In genomic region chr1:32972814-32973428, GRCh38 we compare ENCODE assay signal across 8 cellular contexts. TPM values are rescaled to one million over a fixed set of nuclear protein-coding genes. Genes with fewer than 3 reads are reported as not detected.
A peak's percentile ranks its signal among the peaks of the same experiment; 100 is the strongest.
DNase-seq lines count a peak whose midpoint lies in the region; ATAC-seq and TF ChIP-seq lines count a peak whose summit lies in the region.

No MANE protein-coding gene starts in this region.

- CTCF ChIA-PET in naive thymus-derived CD4-positive, alpha-beta T cell (lab: Charles Lee) = no interaction called here

- intact Hi-C loops in naive thymus-derived CD4-positive, alpha-beta T cell (cut with micrococcal nuclease) = no loop called here

- H3K4me1 Mint-ChIP-seq in naive thymus-derived CD4-positive, alpha-beta T cell = peaks cover 8 to 36% (median 11%) of the 10 kb centered on the region in 7 donors

- no peak for TF ChIP-seq RAD21 in Ishikawa (IDR thresholded peaks at IDR 0.05; ENCODE audit: low read depth)

- TF ChIP-seq CTCF in VCaP (conservative IDR thresholded peaks at IDR 0.05) (no peak), fibroblast of villous mesenchyme (IDR thresholded peaks at IDR 0.05; ENCODE audit: insufficient read depth, low read depth, low read length) (no peak)

- H3K27me3 ChIP-seq in naive thymus-derived CD4-positive, alpha-beta T cell (ENCODE audit: control insufficient read depth in 2 of 2, insufficient read depth in 2 of 2, low read length in 2 of 2) = peaks cover 8 to 9% of the 10 kb centered on the region in 2 donors

- no peaks in the 10 kb centered on the region for H3K36me3 ChIP-seq in naive thymus-derived CD4-positive, alpha-beta T cell (ENCODE audit: control insufficient read depth in 2 of 3, insufficient read depth in 3 of 3, low read length in 3 of 3)

- peak in 12 of 14 donors; percentile 22 to 79 (median 60) for DNase-seq in C1 segment of cervical spinal cord (lab: John Stamatoyannopoulos, UW)
- peak; percentile 50 for DNase-seq in fibroblast of villous mesenchyme (ENCODE audit: low read depth)
- no peak for DNase-seq in naive thymus-derived CD4-positive, alpha-beta T cell
- DNase-seq in central memory CD4-positive, alpha-beta T cell = no peak

- no peaks in the 10 kb centered on the region for H3K9me3 ChIP-seq in naive thymus-derived CD4-positive, alpha-beta T cell (ENCODE audit: control insufficient read depth in 2 of 3, low read length in 3 of 3)

- peaks cover 0 to 2% (median 0%) of the 10 kb centered on the region in 11 donors for H3K9me3 Mint-ChIP-seq in naive thymus-derived CD4-positive, alpha-beta T cell

- peaks cover 0 to 30% (median 0%) of the 10 kb centered on the region in 5 donors for H3K36me3 Mint-ChIP-seq in naive thymus-derived CD4-positive, alpha-beta T cell

- no peak for TF ChIP-seq EP300 in Ishikawa (IDR thresholded peaks at IDR 0.05; ENCODE audit: borderline replicate concordance)

- peak overlapping the region in 1 of 9 donors; percentile 55 for H3K27ac Mint-ChIP-seq in naive thymus-derived CD4-positive, alpha-beta T cell

- H3K4me3 ChIP-seq in fibroblast of villous mesenchyme (ENCODE audit: low read depth, low read length) = peak overlapping the region; percentile 42
- H3K4me3 ChIP-seq in naive thymus-derived CD4-positive, alpha-beta T cell (ENCODE audit: low read length) = peak overlapping the region; percentile 3

- H3K27ac ChIP-seq in VCaP = peak overlapping the region; percentile 82
- H3K27ac ChIP-seq in naive thymus-derived CD4-positive, alpha-beta T cell (ENCODE audit: low read depth, low read length) = no peak overlapping the region

- H3K4me3 Mint-ChIP-seq in naive thymus-derived CD4-positive, alpha-beta T cell = peak overlapping the region; percentile 32 to 82 (median 63)

- H3K4me1 ChIP-seq in naive thymus-derived CD4-positive, alpha-beta T cell (ENCODE audit: control insufficient read depth in 2 of 2, insufficient read depth in 2 of 2, low read length in 2 of 2) = no peaks in the 10 kb centered on the region

- no peak for ATAC-seq in naive thymus-derived CD4-positive, alpha-beta T cell
- ATAC-seq in GM21723 (IDR thresholded peaks at IDR 0.05; ENCODE audit: unreplicated experiment) (no peak), HG02642 (IDR thresholded peaks at IDR 0.05; ENCODE audit: poor library complexity, unreplicated experiment) (no peak)

- peaks cover 18 to 24% (median 23%) of the 10 kb centered on the region in 5 donors for H3K27me3 Mint-ChIP-seq in naive thymus-derived CD4-positive, alpha-beta T cell

- POLR2A ChIA-PET in naive thymus-derived CD4-positive, alpha-beta T cell (lab: Charles Lee) = interaction anchor here (1.1 to 1.5 kb wide), 2 partner anchors 8 to 9 kb away, joined by 6 to 13 read pairs; partner anchors contain the start of gene RNF19B

TF ChIP-seq in Ishikawa, 13 proteins besides CTCF, POLR2A, EP300 and RAD21:
- TF ChIP-seq CREB1 (IDR thresholded peaks at IDR 0.05; ENCODE audit: low read depth) = no peak
- TF ChIP-seq EGR1 (IDR thresholded peaks at IDR 0.05) = peak; percentile 69; the same call in 1 of the 2 replicates
- peak; percentile 39; the same call in 1 of the 2 replicates for TF ChIP-seq TEAD4 (IDR thresholded peaks at IDR 0.05)
- peak; percentile 91 for TF ChIP-seq MAX (IDR thresholded peaks at IDR 0.05)
- TF ChIP-seq NFIC (IDR thresholded peaks at IDR 0.05) = no peak
- no peak for TF ChIP-seq REST (IDR thresholded peaks at IDR 0.05; ENCODE audit: low read depth)
- TF ChIP-seq ZBTB7A (IDR thresholded peaks at IDR 0.05; ENCODE audit: low read depth) = peak; percentile 75
- no peak for TF ChIP-seq TCF12 (IDR thresholded peaks at IDR 0.05; ENCODE audit: low read depth)
- peak; percentile 92 for TF ChIP-seq USF1 (IDR thresholded peaks at IDR 0.05)
- TF ChIP-seq TAF1 (IDR thresholded peaks at IDR 0.05; ENCODE audit: low read depth) = no peak

RNA-seq across cellular contexts. Expression of gene RNF19B, which starts 8.3 kb away (rescaled TPM):
- 9.3 and 9.5 TPM in 2 replicates for total RNA-seq in fibroblast of villous mesenchyme
- total RNA-seq in naive thymus-derived CD4-positive, alpha-beta T cell = 10 to 100 TPM; 17.1 to 58.1 (median 39.2) TPM
- polyA plus RNA-seq in naive thymus-derived CD4-positive, alpha-beta T cell = 1 to 10 TPM in 1 of 2 donors, under 1 TPM in 1; 0.58 to 2.2 TPM

Comparison
In these comparisons a context has a peak if more than half of its experiments do, and no peak if none do; other contexts are left out.
1. DNase-seq: peak in C1 segment of cervical spinal cord (12 of 14) and fibroblast of villous mesenchyme (single experiment); none in naive thymus-derived CD4-positive, alpha-beta T cell (0 of 9) and central memory CD4-positive, alpha-beta T cell (single experiment).